16 cellular contexts compared by ENCODE assay signal in genomic region chrX:13094374-13094773, GRCh38. TPM values are rescaled to one million over a fixed set of nuclear protein-coding genes. Genes with fewer than 3 reads are reported as not detected.
DNase-seq lines count a peak whose midpoint lies in the region; ATAC-seq and TF ChIP-seq lines count a peak whose summit lies in the region.
"Had no signal": no experiment of that assay in that cellular context is flagged by ENCODE, and none has a peak within 500 bp of the region (broad histone marks: within the 10 kb centered on the region; RNA-seq: fewer than 3 reads in every experiment).

No MANE protein-coding gene starts in this region.

- H3K4me1 Mint-ChIP-seq in activated CD8-positive, alpha-beta T cell treated with anti-CD3 and anti-CD28 coated beads, Interleukin-2, amount 10 ng/mL, durations not matched to agents 7 days and 5 days (ENCODE audit: low read depth): peaks cover 89% of the 10 kb centered on the region

- no peak overlapping the region for H2BK15ac ChIP-seq in mesenchymal stem cell (ENCODE audit: low read depth, poor library complexity, severe bottlenecking)

- TF ChIP-seq CTCF in left ventricle myocardium inferior (IDR thresholded peaks at IDR 0.05; ENCODE audit: borderline replicate concordance): no peak
- TF ChIP-seq CTCF in right atrium auricular region (IDR thresholded peaks at IDR 0.05): no peak

- no peak overlapping the region for H4K91ac ChIP-seq in mesenchymal stem cell (ENCODE audit: low read length)

- H3K4me1 ChIP-seq in left ventricle myocardium inferior (peaks cover 16% of the 10 kb centered on the region), right atrium auricular region (peaks cover 0 to 13% of the 10 kb centered on the region in 2 donors), mesenchymal stem cell (ENCODE audit: control insufficient read depth, insufficient read depth, low read depth, low read length) (no peaks in the 10 kb centered on the region)
- H3K4me1 ChIP-seq: prostate gland had no signal

- no peak overlapping the region for H3K4ac ChIP-seq in mesenchymal stem cell (ENCODE audit: low read depth in 1 of 2, low read length in 2 of 2)

- DNase-seq in left ventricle myocardium inferior (no peak), right atrium auricular region (ENCODE audit: low spot score) (no peak), mesenchymal stem cell (no peak), Kasumi-1 (lab: John Stamatoyannopoulos, UW) (no peak)
- DNase-seq in activated CD8-positive, alpha-beta T cell treated with anti-CD3 and anti-CD28 coated beads, Interleukin-2, amount 10 ng/mL, durations not matched to agents 7 days and 5 days: no peak
- DNase-seq: foreskin keratinocyte; NCI-H1694; stimulated activated CD4-positive, alpha-beta T cell treated with anti-CD3 and anti-CD28 coated beads, Interleukin-2, amount 100 ng/mL, for 24 hours had no signal

- H3K23ac ChIP-seq in mesenchymal stem cell (ENCODE audit: low read length in 2 of 2): no peak overlapping the region

- no peak overlapping the region for H4K8ac ChIP-seq in mesenchymal stem cell (ENCODE audit: low read length)

- H2BK120ac ChIP-seq in mesenchymal stem cell (ENCODE audit: low read depth, low read length): no peak overlapping the region

- H3K18ac ChIP-seq in mesenchymal stem cell (ENCODE audit: low read depth in 1 of 2, low read length in 2 of 2): no peak overlapping the region

- no peaks in the 10 kb centered on the region for H3K9me3 Mint-ChIP-seq in activated CD8-positive, alpha-beta T cell treated with anti-CD3 and anti-CD28 coated beads, Interleukin-2, amount 10 ng/mL, durations not matched to agents 7 days and 5 days (ENCODE audit: insufficient read depth)

- H2AK5ac ChIP-seq in mesenchymal stem cell (ENCODE audit: low read length, severe bottlenecking): no peak overlapping the region

- peak overlapping the region; percentile 56 for H3K27ac ChIP-seq in left ventricle myocardium inferior (replicated peaks)
- no peak overlapping the region for H3K27ac ChIP-seq in right atrium auricular region
- peak overlapping the region; percentile 60 for H3K27ac ChIP-seq in mesenchymal stem cell (ENCODE audit: low read length, poor library complexity, severe bottlenecking)
- H3K27ac ChIP-seq: BLaER1, foreskin keratinocyte, prostate gland had no signal

- H3K4me3 ChIP-seq in left ventricle myocardium inferior (no peak overlapping the region), right atrium auricular region (no peak overlapping the region), mesenchymal stem cell (ENCODE audit: insufficient read depth in 1 of 2, low read depth in 1 of 2, low read length in 2 of 2) (no peak overlapping the region)
- H3K4me3 ChIP-seq: BLaER1, prostate gland had no signal

- H2AFZ ChIP-seq in mesenchymal stem cell (ENCODE audit: low read depth, low read length): no peak overlapping the region

- no peak overlapping the region for H2BK5ac ChIP-seq in mesenchymal stem cell (ENCODE audit: low read depth, low read length, poor library complexity, severe bottlenecking)

- H3K79me1 ChIP-seq in mesenchymal stem cell (replicated peaks; ENCODE audit: low read length, poor library complexity, severe bottlenecking): no peaks in the 10 kb centered on the region

- POLR2A ChIA-PET in activated CD8-positive, alpha-beta T cell treated with anti-CD3 and anti-CD28 coated beads, Interleukin-2, amount 10 ng/mL, durations not matched to agents 7 days and 5 days (lab: Charles Lee): interaction anchor here (13.9 kb wide), 1 partner anchor 119 kb away, joined by 779 read pairs; the partner anchor contains the start of gene TMSB4X

- H3K9me3 ChIP-seq in left ventricle myocardium inferior (replicated peaks): no peaks in the 10 kb centered on the region
- peaks cover 0 to 6% of the 10 kb centered on the region in 2 donors for H3K9me3 ChIP-seq in right atrium auricular region
- H3K9me3 ChIP-seq in mesenchymal stem cell (ENCODE audit: control insufficient read depth, low read length): peaks cover 6% of the 10 kb centered on the region
- H3K9me3 ChIP-seq: BLaER1, prostate gland had no signal

- no peaks in the 10 kb centered on the region for H3K36me3 ChIP-seq in left ventricle myocardium inferior
- no peaks in the 10 kb centered on the region for H3K36me3 ChIP-seq in right atrium auricular region
- H3K36me3 ChIP-seq in mesenchymal stem cell (ENCODE audit: control insufficient read depth in 1 of 2, insufficient read depth in 2 of 2, low read depth in 1 of 2, low read length in 2 of 2): no peaks in the 10 kb centered on the region
- H3K36me3 ChIP-seq: BLaER1, prostate gland had no signal

- H3K27me3 ChIP-seq in left ventricle myocardium inferior (ENCODE audit: low read depth) (no peaks in the 10 kb centered on the region), right atrium auricular region (no peaks in the 10 kb centered on the region), mesenchymal stem cell (ENCODE audit: control insufficient read depth in 1 of 2, insufficient read depth in 1 of 2, low read length in 2 of 2) (no peaks in the 10 kb centered on the region)
- H3K27me3 ChIP-seq: BLaER1, foreskin keratinocyte had no signal

- H3K4me2 ChIP-seq in mesenchymal stem cell (ENCODE audit: low read length, poor library complexity, severe bottlenecking): no peak overlapping the region

- H2BK12ac ChIP-seq in mesenchymal stem cell (ENCODE audit: low read length in 2 of 2): no peak overlapping the region

- no peaks in the 10 kb centered on the region for H3K27me3 Mint-ChIP-seq in activated CD8-positive, alpha-beta T cell treated with anti-CD3 and anti-CD28 coated beads, Interleukin-2, amount 10 ng/mL, durations not matched to agents 7 days and 5 days (ENCODE audit: low read depth)

- H3K14ac ChIP-seq in mesenchymal stem cell (ENCODE audit: low read length in 2 of 2): no peak overlapping the region

- peak overlapping the region; percentile 28 for H3K4me3 Mint-ChIP-seq in activated CD8-positive, alpha-beta T cell treated with anti-CD3 and anti-CD28 coated beads, Interleukin-2, amount 10 ng/mL, durations not matched to agents 7 days and 5 days

- intact Hi-C loops in left ventricle myocardium inferior (cut with micrococcal nuclease): no loop called here

- no peak overlapping the region for H3K27ac Mint-ChIP-seq in activated CD8-positive, alpha-beta T cell treated with anti-CD3 and anti-CD28 coated beads, Interleukin-2, amount 10 ng/mL, durations not matched to agents 7 days and 5 days

- no peak overlapping the region for H3K9ac ChIP-seq in mesenchymal stem cell (ENCODE audit: low read length)
- H3K9ac ChIP-seq: BLaER1 had no signal

- CTCF ChIA-PET in activated CD8-positive, alpha-beta T cell treated with anti-CD3 and anti-CD28 coated beads, Interleukin-2, amount 10 ng/mL, durations not matched to agents 7 days and 5 days (lab: Charles Lee): interaction anchor here (0.9 to 6.2 kb wide), 5 partner anchors 94 to 394 kb away, joined by 3 to 173 read pairs (median 40); no protein-coding TSS in a partner anchor

- H3K36me3 Mint-ChIP-seq in activated CD8-positive, alpha-beta T cell treated with anti-CD3 and anti-CD28 coated beads, Interleukin-2, amount 10 ng/mL, durations not matched to agents 7 days and 5 days (ENCODE audit: low read depth): peaks cover 17% of the 10 kb centered on the region

- ATAC-seq in activated CD8-positive, alpha-beta T cell treated with anti-CD3 and anti-CD28 coated beads, Interleukin-2, amount 10 ng/mL, durations not matched to agents 7 days and 5 days: no peak
- ATAC-seq in GM21360 (IDR thresholded peaks at IDR 0.05; ENCODE audit: unreplicated experiment) (no peak), HG02610 (IDR thresholded peaks at IDR 0.05; ENCODE audit: unreplicated experiment) (no peak), GM18873 (IDR thresholded peaks at IDR 0.05; ENCODE audit: low FRiP score, unreplicated experiment) (no peak)
- ATAC-seq: foreskin keratinocyte had no signal

RNA-seq across cellular contexts. Expression of gene FAM9C, which starts 50.0 kb away (rescaled TPM):
- total RNA-seq in left ventricle myocardium inferior (not detected), right atrium auricular region (not detected)
- not detected for total RNA-seq in activated CD8-positive, alpha-beta T cell treated with anti-CD3 and anti-CD28 coated beads, Interleukin-2, amount 10 ng/mL, durations not matched to agents 7 days and 5 days
- polyA plus RNA-seq in mesenchymal stem cell (2013, experiment 1 of 2): 0.07 TPM
- polyA plus RNA-seq in mesenchymal stem cell (2013, experiment 2 of 2): 0.04 TPM
- total RNA-seq: dermis microvascular lymphatic vessel endothelial cell, foreskin keratinocyte, mononuclear cell, SK-MEL-5 had no signal
- polyA plus RNA-seq: foreskin keratinocyte had no signal

Comparison
In these comparisons a context has a peak if more than half of its experiments do, and no peak if none do; other contexts are left out.
1. H3K27ac ChIP-seq: peak in left ventricle myocardium inferior (single experiment) and mesenchymal stem cell (single experiment); none in right atrium auricular region (0 of 2).